In the genomic region with DNA sequence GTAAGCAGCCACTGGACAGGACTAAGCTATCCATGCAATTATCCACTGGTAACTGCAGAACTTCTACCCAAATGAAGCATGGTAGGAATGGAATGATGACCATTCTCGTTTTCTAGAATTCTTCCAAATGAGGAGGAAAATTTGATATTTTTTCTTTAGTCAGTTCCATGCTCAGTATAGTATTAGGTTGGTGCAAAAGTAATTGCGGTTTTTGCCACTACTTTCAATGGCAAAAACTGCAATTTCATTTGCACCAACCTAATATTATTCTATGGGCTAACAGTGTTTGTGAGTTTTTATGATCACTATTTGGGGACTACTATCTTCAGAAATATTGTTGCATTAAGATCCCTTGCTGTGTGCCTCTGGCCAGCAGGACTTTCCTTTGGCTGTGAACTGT, we compare ENCODE assay signal across 33 cellular contexts.
"Had no signal": no experiment of that assay in that cellular context is flagged by ENCODE, and none has a peak within 500 bp of the region (broad histone marks: within the 10 kb centered on the region; RNA-seq: fewer than 3 reads in every experiment).

No MANE protein-coding gene starts in this region.

- H3K9me3 ChIP-seq: adrenal gland, ascending aorta, body of pancreas, breast epithelium had no signal

- DNase-seq: activated effector memory CD4-positive, alpha-beta T cell treated with anti-CD3 and anti-CD28 coated beads, Interleukin-2, amount 50 U/mL, for 16 hours; activated effector memory CD4-positive, alpha-beta T cell treated with Interleukin-2 at 50 U/mL for 16 hours; activated gamma-delta T cell; activated gamma-delta T cell treated with Interleukin-2 at 50 U/mL for 16 hours; activated naive CD4-positive, alpha-beta T cell; activated naive CD4-positive, alpha-beta T cell treated with anti-CD3 and anti-CD28 coated beads for 36 hours; activated naive CD4-positive, alpha-beta T cell treated with anti-CD3 and anti-CD28 coated beads, Interleukin-2, amount 10 ng/mL, durations not matched to agents 7 days and 5 days; activated naive CD4-positive, alpha-beta T cell treated with anti-CD3 and anti-CD28 coated beads, Interleukin-2, amount 50 U/mL, for 16 hours; activated naive CD4-positive, alpha-beta T cell treated with Interleukin-2 at 50 U/mL for 16 hours; activated naive CD8-positive, alpha-beta T cell treated with anti-CD3 and anti-CD28 coated beads for 36 hours; activated naive CD8-positive, alpha-beta T cell treated with anti-CD3 and anti-CD28 coated beads, Interleukin-2, amount 10 ng/mL, durations not matched to agents 7 days and 5 days; activated naive CD8-positive, alpha-beta T cell treated with anti-CD3 and anti-CD28 coated beads, Interleukin-2, amount 50 U/mL, for 24 hours; activated T-cell treated with anti-CD3 and anti-CD28 coated beads, Interleukin-2, amount 50 U/mL, for 1 hour; activated T-cell treated with anti-CD3 and anti-CD28 coated beads, Interleukin-2, amount 50 U/mL, for 24 hours; activated T-cell treated with anti-CD3 and anti-CD28 coated beads, Interleukin-2, amount 50 U/mL, for 4 hours; activated T-cell treated with anti-CD3 and anti-CD28 coated beads, Interleukin-2, amount 50 U/mL, for 48 hours; activated T-cell treated with anti-CD3 and anti-CD28 coated beads, Interleukin-2, amount 50 U/mL, for 72 hours; adrenal gland; amniotic stem cell; amygdala; anterior cingulate cortex; aorta; body of pancreas; brain microvascular endothelial cell; caudate nucleus; central memory CD4-positive, alpha-beta T cell; cerebellar nuclear complex had no signal

- H3K27ac ChIP-seq: adrenal gland, ascending aorta, body of pancreas, brain microvascular endothelial cell, breast epithelium, cardiac muscle cell had no signal

- H3K36me3 ChIP-seq: adrenal gland, ascending aorta, brain microvascular endothelial cell, breast epithelium, cardiac muscle cell had no signal

- H3K4me3 ChIP-seq: adrenal gland, ascending aorta, body of pancreas, breast epithelium, cardiac muscle cell had no signal

- H3K27me3 ChIP-seq: adrenal gland, ascending aorta, body of pancreas, brain microvascular endothelial cell, breast epithelium had no signal

- ATAC-seq: activated naive CD4-positive, alpha-beta T cell treated with anti-CD3 and anti-CD28 coated beads, Interleukin-2, amount 50 U/mL, for 72 hours; activated naive CD8-positive, alpha-beta T cell treated with anti-CD3 and anti-CD28 coated beads, Interleukin-2, amount 50 U/mL, for 24 hours; activated T-cell treated with anti-CD3 and anti-CD28 coated beads, Interleukin-2, amount 50 U/mL, for 4 hours; activated T-cell treated with anti-CD3 and anti-CD28 coated beads, Interleukin-2, amount 50 U/mL, for 72 hours; activated T-helper 17 cell treated with anti-CD3 and anti-CD28 coated beads, Interleukin-2, amount 50 U/mL, for 72 hours; body of pancreas had no signal

- FAIRE-seq: astrocyte had no signal

- H3K4me1 ChIP-seq: adrenal gland, ascending aorta, body of pancreas, breast epithelium had no signal
